Comparison of ENCODE assay signal across 8 cellular contexts in genomic region chr18:9614401-9615279, GRCh38. TPM values are rescaled to one million over a fixed set of nuclear protein-coding genes. Genes with fewer than 3 reads are reported as not detected.
DNase-seq lines count a peak whose midpoint lies in the region; ATAC-seq, FAIRE-seq and TF ChIP-seq lines count a peak whose summit lies in the region.

Gene PPP4R1 (minus strand): TSS chr18:9614559. CDS start chr18:9614484, 75 bp downstream.

- H3K4me1 Mint-ChIP-seq in activated CD8-positive, alpha-beta T cell treated with anti-CD3 and anti-CD28 coated beads for 36 hours (ENCODE audit: low read depth) = peaks cover 30% of the 10 kb centered on the region

- no peaks in the 10 kb centered on the region for H3K9me3 Mint-ChIP-seq in activated CD8-positive, alpha-beta T cell treated with anti-CD3 and anti-CD28 coated beads for 36 hours

- TF ChIP-seq POLR2A in A549 (IDR thresholded peaks at IDR 0.05; ENCODE audit: low read length) (peak; percentile 34), lower leg skin (IDR thresholded peaks at IDR 0.05) (no peak)

- POLR2A ChIA-PET in A549 (lab: Yijun Ruan, JAX) = interaction anchor here (1.3 to 2.5 kb wide), 2 partner anchors 29 to 59 kb away, joined by 3 to 10 read pairs; no protein-coding TSS in a partner anchor
- POLR2A ChIA-PET in activated CD8-positive, alpha-beta T cell treated with anti-CD3 and anti-CD28 coated beads for 36 hours (lab: Charles Lee) = interaction anchor here (0.6 kb wide), 1 partner anchor 101 kb away, joined by 3 read pairs; no protein-coding TSS in a partner anchor

- ATAC-seq in A549 = peak; percentile 56 to 69
- peak; percentile 30 for ATAC-seq in GM18861 (IDR thresholded peaks at IDR 0.05; ENCODE audit: unreplicated experiment)
- ATAC-seq in HG03097 (IDR thresholded peaks at IDR 0.05; ENCODE audit: low FRiP score, unreplicated experiment) = peak; percentile 59
- ATAC-seq in activated CD8-positive, alpha-beta T cell treated with anti-CD3 and anti-CD28 coated beads for 36 hours = peak; percentile 71

- peak within 1 kb of the TSS; percentile 89 for H3K4me2 ChIP-seq in A549

- no peak for TF ChIP-seq RAD21 in A549 (conservative IDR thresholded peaks at IDR 0.05 in 1 of 2, IDR thresholded peaks at IDR 0.05 in 1 of 2)

- H3K27ac ChIP-seq in A549 = peak within 1 kb of the TSS; percentile 100

- peak within 1 kb of the TSS; percentile 98 for H3K4me3 ChIP-seq in A549
- peak within 1 kb of the TSS; percentile 72 for H3K4me3 ChIP-seq in lower leg skin (ENCODE audit: low read depth, poor library complexity, severe bottlenecking)

- H3K27ac Mint-ChIP-seq in activated CD8-positive, alpha-beta T cell treated with anti-CD3 and anti-CD28 coated beads for 36 hours = peak within 1 kb of the TSS; percentile 89

- no peak for FAIRE-seq in A549 (lab: Jason Lieb, UNC)

- peak within 1 kb of the TSS; percentile 97 for H3K4me3 Mint-ChIP-seq in activated CD8-positive, alpha-beta T cell treated with anti-CD3 and anti-CD28 coated beads for 36 hours

- intact Hi-C loops in activated CD8-positive, alpha-beta T cell treated with anti-CD3 and anti-CD28 coated beads for 36 hours (cut with micrococcal nuclease) = no loop called here
- intact Hi-C loops in lower leg skin (cut with DNase I; ENCODE audit: low total_unique reads) = no loop called here

- no CpG with 5 or more reads among the region's 127 CpGs for WGBS in A549 (ENCODE audit: missing lambda C conversion rate)
- WGBS in lower leg skin, 2 donors = 1 to 3% methylated on average over 15 to 31 of the region's 127 CpGs

- TF ChIP-seq EP300 in A549 (IDR thresholded peaks at IDR 0.05) = no peak

- TF ChIP-seq CTCF in A549 (IDR thresholded peaks at IDR 0.05) (no peak), lower leg skin (IDR thresholded peaks at IDR 0.05) (no peak)
- no peak for TF ChIP-seq CTCF in activated CD8-positive, alpha-beta T cell treated with anti-CD3 and anti-CD28 coated beads for 36 hours (IDR thresholded peaks at IDR 0.05)

- peaks cover 12% of the 10 kb centered on the region for H3K36me3 Mint-ChIP-seq in activated CD8-positive, alpha-beta T cell treated with anti-CD3 and anti-CD28 coated beads for 36 hours (ENCODE audit: low read depth)

- CTCF ChIA-PET in A549 (lab: Yijun Ruan, JAX) = interaction anchor here (1.3 kb wide), 1 partner anchor 59 kb away, joined by 6 read pairs; no protein-coding TSS in a partner anchor
- CTCF ChIA-PET in activated CD8-positive, alpha-beta T cell treated with anti-CD3 and anti-CD28 coated beads for 36 hours (lab: Charles Lee) = interaction anchor here (1.4 to 1.5 kb wide), 2 partner anchors 10 to 98 kb away, joined by 4 to 5 read pairs; no protein-coding TSS in a partner anchor

- H3K9me3 ChIP-seq in A549 = no peaks in the 10 kb centered on the region

- peaks cover 47% of the 10 kb centered on the region for H3K4me1 ChIP-seq in A549

- DNase-seq in A549 (ENCODE audit: low read depth in 1 of 2, low spot score in 1 of 2) (peak; percentile 40 to 67), NCI-H526 (lab: John Stamatoyannopoulos, UW) (peak; percentile 7 to 86), ecto neural progenitor cell (ENCODE audit: low spot score) (peak; percentile 92), lower leg skin (ENCODE audit: low spot score in 2 of 2) (peak; percentile 66 to 95)
- peak; percentile 81 for DNase-seq in activated CD8-positive, alpha-beta T cell treated with anti-CD3 and anti-CD28 coated beads for 36 hours
- DNase-seq in stimulated activated CD4-positive, alpha-beta T cell treated with anti-CD3 and anti-CD28 coated beads, Interleukin-4, amount 100 ng/mL, for 24 hours = peak; percentile 70

- no peaks in the 10 kb centered on the region for H3K27me3 Mint-ChIP-seq in activated CD8-positive, alpha-beta T cell treated with anti-CD3 and anti-CD28 coated beads for 36 hours

TF ChIP-seq in A549, 52 proteins besides CTCF, POLR2A, EP300 and RAD21 (continues in another document):
- no peak for TF ChIP-seq MYC (IDR thresholded peaks at IDR 0.05; ENCODE audit: borderline replicate concordance, low read length)
- 0 out of 2 replicates have a peak, but pooled peaks have one; percentile 8 for TF ChIP-seq ZNF302 (CRISPR knock-in tag; IDR thresholded peaks at IDR 0.05)
- no peak for TF ChIP-seq HOXA7 (CRISPR knock-in tag; IDR thresholded peaks at IDR 0.05)
- TF ChIP-seq TFCP2L1 (CRISPR knock-in tag; IDR thresholded peaks at IDR 0.05) = 0 out of 2 replicates have a peak, but pooled peaks have one; percentile 9
- no peak for TF ChIP-seq CBX8 (IDR thresholded peaks at IDR 0.05)
- TF ChIP-seq CHD2 (IDR thresholded peaks at IDR 0.05; ENCODE audit: low read length, partially characterized antibody) = no peak
- no peak for TF ChIP-seq MAFK (IDR thresholded peaks at IDR 0.05; ENCODE audit: partially characterized antibody)
- no peak for TF ChIP-seq BHLHE40 (IDR thresholded peaks at IDR 0.05; ENCODE audit: low read depth, low read length)
- no peak for TF ChIP-seq SREBF2 (IDR thresholded peaks at IDR 0.05)
- 0 out of 2 replicates have a peak, but pooled peaks have one; percentile 23 for TF ChIP-seq TP53 (CRISPR knock-in tag; IDR thresholded peaks at IDR 0.05)
- TF ChIP-seq FOSL2 (IDR thresholded peaks at IDR 0.05) = no peak
- TF ChIP-seq FOSL2 (CRISPR knock-in tag; IDR thresholded peaks at IDR 0.05) = no peak
- TF ChIP-seq EHF (CRISPR knock-in tag; IDR thresholded peaks at IDR 0.05) = peak; percentile 58; the same call in 1 of the 2 replicates
- TF ChIP-seq RFX5 (IDR thresholded peaks at IDR 0.05) = no peak
- TF ChIP-seq HEYL (CRISPR knock-in tag; IDR thresholded peaks at IDR 0.05) = no peak
- TF ChIP-seq FOSB (CRISPR knock-in tag; IDR thresholded peaks at IDR 0.05) = no peak
- TF ChIP-seq ZC3H11A (IDR thresholded peaks at IDR 0.05) = no peak
- no peak for TF ChIP-seq CHD4 (IDR thresholded peaks at IDR 0.05; ENCODE audit: borderline replicate concordance)
- no peak for TF ChIP-seq RNF2 (IDR thresholded peaks at IDR 0.05; ENCODE audit: borderline replicate concordance, low read depth)
- TF ChIP-seq HES2 (IDR thresholded peaks at IDR 0.05) = no peak
- TF ChIP-seq PHF8 (IDR thresholded peaks at IDR 0.05; ENCODE audit: borderline replicate concordance, low read depth) = no peak
- no peak for TF ChIP-seq SMC3 (IDR thresholded peaks at IDR 0.05)
- no peak for TF ChIP-seq CBX2 (IDR thresholded peaks at IDR 0.05; ENCODE audit: borderline replicate concordance, low read depth)
- no peak for TF ChIP-seq KDM5A (IDR thresholded peaks at IDR 0.05)
- TF ChIP-seq E2F6 (IDR thresholded peaks at IDR 0.05; ENCODE audit: borderline replicate concordance, low read depth) = peak; percentile 58; the same call in 1 of the 2 replicates
- TF ChIP-seq HOXB5 (CRISPR knock-in tag; IDR thresholded peaks at IDR 0.05) = no peak
- peak; percentile 67; the same call in 2 of the 3 replicates for TF ChIP-seq BCL3 (IDR thresholded peaks at IDR 0.05)
- TF ChIP-seq JUNB (IDR thresholded peaks at IDR 0.05) = no peak
- TF ChIP-seq HMGXB4 (CRISPR knock-in tag; IDR thresholded peaks at IDR 0.05; ENCODE audit: borderline replicate concordance) = no peak
- TF ChIP-seq HOXB13 (CRISPR knock-in tag; IDR thresholded peaks at IDR 0.05; ENCODE audit: low read depth) = no peak
- TF ChIP-seq POLR2AphosphoS2 (conservative IDR thresholded peaks at IDR 0.05; ENCODE audit: low read length) = no peak
- TF ChIP-seq KDM1A (IDR thresholded peaks at IDR 0.05; ENCODE audit: low read depth) = no peak

RNA-seq across cellular contexts. Expression of gene PPP4R1, which starts in this region (rescaled TPM):
- polyA plus RNA-seq in A549 (2011; rRNA removed) (94.5 and 97.3 TPM in 2 replicates), A549 (2017; fragmentation: RNase III; extraction: RNeasy Plus Mini Kit Qiagen cat#74134 plus additional on column Dnase treatment) (40.1 to 46.1 TPM (median 41.5 TPM) in 3 replicates)
- 50.8 and 63.9 TPM in 2 replicates for polyA plus RNA-seq in A549 (2012; cell fraction: cytosol; rRNA removed)
- 65.6 and 112 TPM in 2 replicates for polyA plus RNA-seq in A549 (2012; cell fraction: nucleus; rRNA removed)
- polyA minus RNA-seq in A549 (2011; rRNA and poly(A)+ RNA removed) = 159 and 172 TPM in 2 replicates
- total RNA-seq in activated CD8-positive, alpha-beta T cell treated with anti-CD3 and anti-CD28 coated beads for 36 hours = 10 to 100 TPM; 31.4 to 31.7 TPM
- total RNA-seq in lower leg skin = 100 to 1,000 TPM in 1 of 4 donors, 10 to 100 TPM in 3; 50.0 to 129 (median 68.0) TPM

Comparison
In these comparisons a context has a peak if more than half of its experiments do, and no peak if none do; other contexts are left out.
1. Peak in every context shown above with its lines: DNase-seq, ATAC-seq, H3K4me3 ChIP-seq and H3K27ac ChIP-seq.